Comparison of ENCODE assay signal across 11 cellular contexts in the genomic region with DNA sequence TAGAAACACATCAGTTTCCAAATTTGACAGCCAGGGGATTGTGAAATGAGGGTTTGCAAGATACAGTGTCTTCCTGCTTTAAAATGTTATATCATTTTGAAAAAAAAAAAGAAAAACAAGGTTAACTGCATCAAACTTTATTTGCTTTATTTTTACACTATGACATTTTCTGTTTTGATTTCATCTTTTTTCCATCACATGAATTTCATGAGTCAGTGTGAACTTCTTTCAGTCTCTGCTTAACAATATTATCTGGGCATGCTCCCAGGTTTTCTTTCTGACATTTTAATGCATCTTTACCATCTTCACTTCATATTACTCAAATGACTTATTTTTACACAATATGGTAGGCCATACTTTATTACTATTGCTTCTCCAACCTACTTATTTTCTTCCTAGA. TPM values are rescaled to one million over a fixed set of nuclear protein-coding genes. Genes with fewer than 3 reads are reported as not detected.
DNase-seq lines count a peak whose midpoint lies in the region; ATAC-seq and TF ChIP-seq lines count a peak whose summit lies in the region.
"Had no signal": no experiment of that assay in that cellular context is flagged by ENCODE, and none has a peak within 500 bp of the region (broad histone marks: within the 10 kb centered on the region; RNA-seq: fewer than 3 reads in every experiment).

No MANE protein-coding gene starts in this region.

- H3K36me3 Mint-ChIP-seq in type B pancreatic cell = peaks cover 3% of the 10 kb centered on the region

- no peak for DNase-seq in heart right ventricle
- DNase-seq in left cardiac atrium = no peak
- DNase-seq in adipocyte (ENCODE audit: low read depth) = peak; percentile 75
- no peak for DNase-seq in hepatocyte (ENCODE audit: low spot score)
- DNase-seq in type B pancreatic cell (ENCODE audit: extremely low spot score, unreplicated experiment) = no peak
- DNase-seq in testis = no peak
- no peak for DNase-seq in mesenteric fat pad (ENCODE audit: low spot score)
- no peak for DNase-seq in NCI-H1092 (lab: John Stamatoyannopoulos, UW)
- DNase-seq: cortex of kidney, KBM-7 had no signal

- peaks cover 26% of the 10 kb centered on the region for H3K4me1 Mint-ChIP-seq in type B pancreatic cell (ENCODE audit: unreplicated experiment)

- intact Hi-C loops in heart right ventricle (cut with DNase I) = loop anchor here in 6 of 10 donors (2.0 to 10.0 kb wide), 4 partner anchors 50 to 165 kb away; a partner anchor contains a TSS
- intact Hi-C loops in left cardiac atrium (cut with DNase I) = no loop called here
- intact Hi-C loops in testis (cut with DNase I; ENCODE audit: low total_unique reads) = loop anchor here (5.0 kb wide), 1 partner anchor 165 kb away; a partner anchor contains a TSS

- no peaks in the 10 kb centered on the region for H3K9me2 ChIP-seq in hepatocyte (replicated peaks; ENCODE audit: insufficient read depth)

- H3K27me3 ChIP-seq in heart right ventricle (no peaks in the 10 kb centered on the region), adipocyte (replicated peaks; ENCODE audit: control insufficient read depth, insufficient read depth, low read length) (no peaks in the 10 kb centered on the region), hepatocyte (no peaks in the 10 kb centered on the region), testis (no peaks in the 10 kb centered on the region)

- H3K9me3 ChIP-seq in heart right ventricle (no peaks in the 10 kb centered on the region), adipocyte (ENCODE audit: control insufficient read depth, low read length) (no peaks in the 10 kb centered on the region), hepatocyte (ENCODE audit: low read depth) (no peaks in the 10 kb centered on the region), testis (no peaks in the 10 kb centered on the region)

- H3K27ac Mint-ChIP-seq in type B pancreatic cell = no peak overlapping the region

- TF ChIP-seq CTCF in heart right ventricle (IDR thresholded peaks at IDR 0.05) = no peak
- TF ChIP-seq CTCF in hepatocyte (IDR thresholded peaks at IDR 0.05; ENCODE audit: poor library complexity) = no peak
- no peak for TF ChIP-seq CTCF in type B pancreatic cell (conservative IDR thresholded peaks at IDR 0.05)
- TF ChIP-seq CTCF in testis (IDR thresholded peaks at IDR 0.05) = no peak

- H3K4me3 ChIP-seq in heart right ventricle (peak overlapping the region in 3 of 10 donors; percentile 6 to 84 (median 77)), adipocyte (ENCODE audit: low read length) (peak overlapping the region; percentile 90), hepatocyte (no peak overlapping the region), testis (no peak overlapping the region)

- no peak for TF ChIP-seq POLR2A in testis (IDR thresholded peaks at IDR 0.05)

- H3K4me3 Mint-ChIP-seq in type B pancreatic cell = peak overlapping the region; percentile 93
- H3K4me3 Mint-ChIP-seq: CD14-positive monocyte had no signal

- peaks cover 42% of the 10 kb centered on the region for H3K79me2 ChIP-seq in hepatocyte

- H3K27ac ChIP-seq in heart right ventricle (peak overlapping the region in 7 of 10 donors; percentile 10 to 98 (median 92)), hepatocyte (no peak overlapping the region), testis (peak overlapping the region in 1 of 2 donors; percentile 98)

- H3K4me2 ChIP-seq in hepatocyte = peak overlapping the region; percentile 94

- no peak for ATAC-seq in heart right ventricle
- ATAC-seq in left cardiac atrium = no peak

- no peaks in the 10 kb centered on the region for H4K20me1 ChIP-seq in hepatocyte (ENCODE audit: insufficient read depth, poor library complexity, severe bottlenecking)

- peak overlapping the region; percentile 97 for H3K9ac ChIP-seq in adipocyte (ENCODE audit: low read length)

- H3K9me3 Mint-ChIP-seq in type B pancreatic cell = no peaks in the 10 kb centered on the region
- H3K9me3 Mint-ChIP-seq: CD14-positive monocyte had no signal

- no peak overlapping the region for H2AFZ ChIP-seq in hepatocyte

- H3K36me3 ChIP-seq in heart right ventricle = peaks cover 0 to 11% (median 0%) of the 10 kb centered on the region in 9 donors
- H3K36me3 ChIP-seq in adipocyte (ENCODE audit: control insufficient read depth, insufficient read depth, low read length, severe bottlenecking) = peaks cover 9% of the 10 kb centered on the region
- no peaks in the 10 kb centered on the region for H3K36me3 ChIP-seq in hepatocyte (replicated peaks; ENCODE audit: insufficient read depth, low read depth)
- no peaks in the 10 kb centered on the region for H3K36me3 ChIP-seq in testis (ENCODE audit: low read depth, missing control alignments)

- H3K4me1 ChIP-seq in heart right ventricle (peaks cover 10 to 58% (median 33%) of the 10 kb centered on the region in 9 donors), adipocyte (ENCODE audit: control insufficient read depth, insufficient read depth, low read length) (peaks cover 72% of the 10 kb centered on the region), hepatocyte (ENCODE audit: insufficient read depth) (peaks cover 19% of the 10 kb centered on the region), testis (peaks cover 18% of the 10 kb centered on the region)

- no peaks in the 10 kb centered on the region for H3K27me3 Mint-ChIP-seq in type B pancreatic cell

RNA-seq across cellular contexts. Expression of a gene that starts 1.9 kb away (rescaled TPM):
- 10 to 100 TPM in 7 of 10 donors, 1 to 10 TPM in 3; 6.2 to 21.3 (median 11.1) TPM for total RNA-seq in heart right ventricle
- 10 to 100 TPM in 1 of 2 donors, 1 to 10 TPM in 1; 4.2 to 10.2 TPM for polyA plus RNA-seq in heart right ventricle
- total RNA-seq in left cardiac atrium = 10 to 100 TPM; 18.4 to 24.8 TPM
- 34.1 and 42.0 TPM in 2 replicates for total RNA-seq in hepatocyte
- polyA plus RNA-seq in hepatocyte = 17.3 and 22.6 TPM in 2 replicates
- 29.9 and 54.0 TPM in 2 replicates for total RNA-seq in type B pancreatic cell (ENCODE audit: low replicate concordance)
- 10 to 100 TPM; 18.9 to 26.7 TPM for total RNA-seq in testis
- 7.5 TPM for polyA plus RNA-seq in testis (ENCODE audit: insufficient read depth, low read depth, low replicate concordance)
- 87.4 TPM for total RNA-seq in mesenteric fat pad

RNA-seq across cellular contexts. Expression of a gene that starts 43.2 kb away (rescaled TPM):
- total RNA-seq in heart right ventricle = 10 to 100 TPM; 12.4 to 75.1 (median 36.2) TPM
- 10 to 100 TPM; 14.1 to 28.6 TPM for polyA plus RNA-seq in heart right ventricle
- total RNA-seq in left cardiac atrium = 1 to 10 TPM; 2.1 to 2.5 TPM
- total RNA-seq in hepatocyte = 0.47 and 0.80 TPM in 2 replicates
- 0.27 and 0.40 TPM in 2 replicates for polyA plus RNA-seq in hepatocyte
- total RNA-seq in type B pancreatic cell (ENCODE audit: low replicate concordance) = 10.0 and 11.3 TPM in 2 replicates
- total RNA-seq in testis = 1 to 10 TPM; 7.3 to 8.7 TPM
- polyA plus RNA-seq in testis (ENCODE audit: insufficient read depth, low read depth, low replicate concordance) = 12.3 TPM
- total RNA-seq in mesenteric fat pad = 1.3 TPM
- polyA plus RNA-seq: CD14-positive monocyte had no signal

Comparison
In these comparisons a context has a peak if more than half of its experiments do, and no peak if none do; other contexts are left out.
1. intact Hi-C loops: an anchor here in heart right ventricle (2.0 to 10.0 kb wide) and testis (5.0 kb wide); none called in left cardiac atrium.